ENCODE assay signal across 16 cellular contexts in genomic region chr4:47835489-47835888, GRCh38. TPM values are rescaled to one million over a fixed set of nuclear protein-coding genes. Genes with fewer than 3 reads are reported as not detected.
DNase-seq lines count a peak whose midpoint lies in the region; ATAC-seq and TF ChIP-seq lines count a peak whose summit lies in the region.
"Had no signal": no experiment of that assay in that cellular context is flagged by ENCODE, and none has a peak within 500 bp of the region (broad histone marks: within the 10 kb centered on the region; RNA-seq: fewer than 3 reads in every experiment).

No MANE protein-coding gene starts in this region.

- no peak for TF ChIP-seq EP300 in suprapubic skin (IDR thresholded peaks at IDR 0.05)
- no peak for TF ChIP-seq EP300 in esophagus muscularis mucosa (IDR thresholded peaks at IDR 0.05)

- DNase-seq in left ventricle myocardium inferior (no peak), left ventricle myocardium superior (no peak), glomerular visceral epithelial cell (ENCODE audit: extremely low spot score) (peak; percentile 12), suprapubic skin (ENCODE audit: low spot score in 2 of 2) (no peak), esophagus muscularis mucosa (ENCODE audit: extremely low spot score) (no peak), dorsolateral prefrontal cortex (no peak), iPS-NIHi7 (ENCODE audit: extremely low spot score) (no peak)
- DNase-seq: activated T-cell treated with anti-CD3 and anti-CD28 coated beads, Interleukin-2, amount 50 U/mL, for 24 hours; effector memory CD8-positive, alpha-beta T cell; lower lobe of right lung; upper lobe of left lung had no signal

- H3K27me3 ChIP-seq in left ventricle myocardium inferior (ENCODE audit: low read depth) (no peaks in the 10 kb centered on the region), OCI-LY3 (ENCODE audit: low read depth, low read length) (no peaks in the 10 kb centered on the region), suprapubic skin (peaks cover 3% of the 10 kb centered on the region), esophagus muscularis mucosa (no peaks in the 10 kb centered on the region), dorsolateral prefrontal cortex (peaks cover 0 to 8% (median 0%) of the 10 kb centered on the region in 45 donors)
- H3K27me3 ChIP-seq: ascending aorta, upper lobe of left lung had no signal

- H3K27ac ChIP-seq in left ventricle myocardium inferior (replicated peaks) (peak overlapping the region; percentile 89), OCI-LY3 (ENCODE audit: low read length) (no peak overlapping the region), suprapubic skin (no peak overlapping the region), esophagus muscularis mucosa (replicated peaks in 1 of 4) (no peak overlapping the region), dorsolateral prefrontal cortex (no peak overlapping the region)
- H3K27ac ChIP-seq: ascending aorta, lower lobe of right lung, parathyroid adenoma, SK-N-MC, upper lobe of left lung had no signal

- no peaks in the 10 kb centered on the region for H3K79me2 ChIP-seq in OCI-LY3 (ENCODE audit: low read length)
- H3K79me2 ChIP-seq: parathyroid adenoma had no signal

- TF ChIP-seq CTCF in left ventricle myocardium inferior (IDR thresholded peaks at IDR 0.05; ENCODE audit: borderline replicate concordance), result no peak
- TF ChIP-seq CTCF in OCI-LY3 (IDR thresholded peaks at IDR 0.05; ENCODE audit: low read depth, low read length), result no peak
- no peak for TF ChIP-seq CTCF in suprapubic skin (IDR thresholded peaks at IDR 0.05)
- TF ChIP-seq CTCF in esophagus muscularis mucosa (IDR thresholded peaks at IDR 0.05), result no peak
- TF ChIP-seq CTCF in dorsolateral prefrontal cortex (IDR thresholded peaks at IDR 0.05 in 54 of 56, conservative IDR thresholded peaks at IDR 0.05 in 2 of 56; ENCODE audit: low read depth in 1 of 56, partially characterized antibody in 56 of 56), result no peak

- H4K20me1 ChIP-seq in OCI-LY3 (ENCODE audit: insufficient read depth, low read length), result peaks cover 10% of the 10 kb centered on the region; the same call in 1 of the 2 replicates

- intact Hi-C loops in left ventricle myocardium inferior (cut with micrococcal nuclease) (no loop called here), left ventricle myocardium superior (cut with micrococcal nuclease) (no loop called here), esophagus muscularis mucosa (cut with DNase I) (loop anchor here (5.0 kb wide), 1 partner anchor 133 kb away; no protein-coding TSS in a partner anchor), dorsolateral prefrontal cortex (cut with DNase I) (loop anchor here in 1 of 2 donors (10.0 kb wide), 1 partner anchor 131 kb away; no protein-coding TSS in a partner anchor)

- 75% methylated on average over 2 of the region's 2 CpGs for WGBS in suprapubic skin
- 69% methylated on average over 2 of the region's 2 CpGs for WGBS in esophagus muscularis mucosa

- H3K9me3 ChIP-seq in left ventricle myocardium inferior (replicated peaks) (peaks cover 6% of the 10 kb centered on the region), OCI-LY3 (ENCODE audit: insufficient read depth, low read length) (no peaks in the 10 kb centered on the region), suprapubic skin (no peaks in the 10 kb centered on the region), esophagus muscularis mucosa (no peaks in the 10 kb centered on the region)
- H3K9me3 ChIP-seq: ascending aorta, lower lobe of right lung, upper lobe of left lung had no signal

- H3K4me2 ChIP-seq in OCI-LY3 (ENCODE audit: low read length), result peak overlapping the region; percentile 88

- H3K4me1 ChIP-seq in left ventricle myocardium inferior, result peaks cover 44% of the 10 kb centered on the region
- peaks cover 37% of the 10 kb centered on the region for H3K4me1 ChIP-seq in OCI-LY3 (ENCODE audit: low read length)
- H3K4me1 ChIP-seq in suprapubic skin, result peaks cover 45% of the 10 kb centered on the region
- peaks cover 13 to 30% (median 28%) of the 10 kb centered on the region in 4 donors for H3K4me1 ChIP-seq in esophagus muscularis mucosa
- H3K4me1 ChIP-seq: parathyroid adenoma had no signal

- H2AFZ ChIP-seq in OCI-LY3 (ENCODE audit: low read depth, low read length), result no peak overlapping the region
- H2AFZ ChIP-seq: parathyroid adenoma had no signal

- no peak for TF ChIP-seq POLR2A in suprapubic skin (IDR thresholded peaks at IDR 0.05)
- no peak for TF ChIP-seq POLR2A in esophagus muscularis mucosa (IDR thresholded peaks at IDR 0.05; ENCODE audit: low read depth)

- H3K4me3 ChIP-seq in left ventricle myocardium inferior, result peak overlapping the region; percentile 74
- no peak overlapping the region for H3K4me3 ChIP-seq in OCI-LY3 (ENCODE audit: low read length)
- H3K4me3 ChIP-seq in suprapubic skin, result peak overlapping the region; percentile 69
- H3K4me3 ChIP-seq in esophagus muscularis mucosa, result no peak overlapping the region
- peak overlapping the region in 3 of 59 donors; percentile 61 to 78 (median 68) for H3K4me3 ChIP-seq in dorsolateral prefrontal cortex

- no peak for ATAC-seq in left ventricle myocardium superior
- ATAC-seq: activated CD4-positive, CD25-positive, alpha-beta regulatory T cell treated with anti-CD3 and anti-CD28 coated beads, Interleukin-2, amount 50 U/mL, for 24 hours; effector memory CD8-positive, alpha-beta T cell; lower lobe of right lung had no signal

- no peaks in the 10 kb centered on the region for H3K36me3 ChIP-seq in left ventricle myocardium inferior
- no peaks in the 10 kb centered on the region for H3K36me3 ChIP-seq in OCI-LY3 (replicated peaks; ENCODE audit: low read depth, low read length)
- H3K36me3 ChIP-seq in suprapubic skin, result no peaks in the 10 kb centered on the region
- H3K36me3 ChIP-seq in esophagus muscularis mucosa, result no peaks in the 10 kb centered on the region
- H3K36me3 ChIP-seq: ascending aorta, lower lobe of right lung, upper lobe of left lung had no signal

- H3K9ac ChIP-seq in OCI-LY3 (ENCODE audit: low read length), result no peak overlapping the region
- H3K9ac ChIP-seq: parathyroid adenoma had no signal

RNA-seq across cellular contexts. Expression of gene CORIN, which starts 2.4 kb away (rescaled TPM):
- 92.0 TPM for total RNA-seq in left ventricle myocardium inferior
- 96.8 TPM for total RNA-seq in left ventricle myocardium superior
- 1 to 10 TPM; 1.2 to 6.1 (median 2.5) TPM for total RNA-seq in suprapubic skin
- 1 to 10 TPM; 1.2 to 4.8 (median 2.8) TPM for total RNA-seq in esophagus muscularis mucosa
- 1 to 10 TPM in 98 of 120 experiments, under 1 TPM in 22; 0.44 to 4.2 (median 1.5) TPM for total RNA-seq in dorsolateral prefrontal cortex
- total RNA-seq: ascending aorta had no signal

Comparison
In these comparisons a context has a peak if more than half of its experiments do, and no peak if none do; other contexts are left out.
1. H3K4me3 ChIP-seq: peak in left ventricle myocardium inferior (single experiment) and suprapubic skin (single experiment); none in OCI-LY3 (single experiment) and esophagus muscularis mucosa (0 of 4).
2. RNA of gene CORIN, which starts 2.4 kb away (total RNA-seq): 96.8 TPM in left ventricle myocardium superior (single experiment) and 92.0 TPM in left ventricle myocardium inferior (single experiment); 1.2 to 6.1 TPM in suprapubic skin, 1.2 to 4.8 TPM in esophagus muscularis mucosa and 0.44 to 4.2 TPM in dorsolateral prefrontal cortex; every median in the first group is over 10 times any median in the second.